Comparison of ENCODE assay signal across 25 cellular contexts in genomic region chr13:40132249-40132648, GRCh38.
DNase-seq lines count a peak whose midpoint lies in the region; ATAC-seq, FAIRE-seq and TF ChIP-seq lines count a peak whose summit lies in the region.
"Had no signal": no experiment of that assay in that cellular context is flagged by ENCODE, and none has a peak within 500 bp of the region (broad histone marks: within the 10 kb centered on the region; RNA-seq: fewer than 3 reads in every experiment).

No MANE protein-coding gene starts in this region.

- peak; percentile 66 for DNase-seq in natural killer cell treated with Interleukin-12 subunit alpha and Interleukin-12 subunit beta and Interleukin-15 and Interleukin-18, amount 100 ng/mL, for 72 hours (ENCODE audit: low spot score)
- no peak for DNase-seq in natural killer cell
- peak; percentile 57 for DNase-seq in activated CD4-positive, alpha-beta memory T cell treated with anti-CD3 and anti-CD28 coated beads, Interleukin-2, amount 10 ng/mL, durations not matched to agents 7 days and 5 days
- no peak for DNase-seq in keratinocyte (ENCODE audit: low read depth, low spot score)
- no peak for DNase-seq in endodermal cell
- no peak for DNase-seq in Calu3
- DNase-seq: foreskin fibroblast; GOT3; immature natural killer cell; left lung; naive thymus-derived CD8-positive, alpha-beta T cell; NCI-H1092 treated with DMSO at 0.1 percent for 48 hours; NCI-H1930; NCI-H226; NCI-H774; retina; spleen; thyroid gland had no signal

- H3K36me3 Mint-ChIP-seq in natural killer cell treated with Interleukin-12 subunit alpha and Interleukin-12 subunit beta and Interleukin-15 and Interleukin-18, amount 100 ng/mL, for 72 hours: peaks cover 5% of the 10 kb centered on the region
- H3K36me3 Mint-ChIP-seq in natural killer cell (no peaks in the 10 kb centered on the region), endodermal cell (ENCODE audit: low read depth) (no peaks in the 10 kb centered on the region), Calu3 (ENCODE audit: insufficient read depth, unreplicated experiment) (no peaks in the 10 kb centered on the region)
- H3K36me3 Mint-ChIP-seq in activated CD4-positive, alpha-beta memory T cell treated with anti-CD3 and anti-CD28 coated beads, Interleukin-2, amount 10 ng/mL, durations not matched to agents 7 days and 5 days (ENCODE audit: low read depth): peaks cover 22% of the 10 kb centered on the region
- H3K36me3 Mint-ChIP-seq in stimulated activated naive CD8-positive, alpha-beta T cell treated with anti-CD3 and anti-CD28 coated beads, Interleukin-15, Interleukin-2, amounts not matched to agents 100 ng/mL and 50 ng/mL, for 24 hours (ENCODE audit: low read depth): peaks cover 4% of the 10 kb centered on the region
- H3K36me3 Mint-ChIP-seq: CD14-positive monocyte, immature natural killer cell had no signal

- H3K27me3 Mint-ChIP-seq in natural killer cell treated with Interleukin-12 subunit alpha and Interleukin-12 subunit beta and Interleukin-15 and Interleukin-18, amount 100 ng/mL, for 72 hours: peaks cover 0 to 4% of the 10 kb centered on the region in 2 donors
- no peaks in the 10 kb centered on the region for H3K27me3 Mint-ChIP-seq in natural killer cell (ENCODE audit: low read depth in 2 of 2)
- no peaks in the 10 kb centered on the region for H3K27me3 Mint-ChIP-seq in activated CD4-positive, alpha-beta memory T cell treated with anti-CD3 and anti-CD28 coated beads, Interleukin-2, amount 10 ng/mL, durations not matched to agents 7 days and 5 days
- no peaks in the 10 kb centered on the region for H3K27me3 Mint-ChIP-seq in stimulated activated naive CD8-positive, alpha-beta T cell treated with anti-CD3 and anti-CD28 coated beads, Interleukin-15, Interleukin-2, amounts not matched to agents 100 ng/mL and 50 ng/mL, for 24 hours
- peaks cover 2% of the 10 kb centered on the region for H3K27me3 Mint-ChIP-seq in endodermal cell (ENCODE audit: insufficient read depth)
- H3K27me3 Mint-ChIP-seq in Calu3 (ENCODE audit: unreplicated experiment): no peaks in the 10 kb centered on the region
- H3K27me3 Mint-ChIP-seq: naive thymus-derived CD8-positive, alpha-beta T cell had no signal

- H3K4me3 ChIP-seq in keratinocyte (ENCODE audit: control insufficient read depth in 2 of 3, extremely low read depth in 1 of 3, insufficient read depth in 2 of 3, low read depth in 1 of 3, low read length in 3 of 3): no peak overlapping the region
- H3K4me3 ChIP-seq in endodermal cell (ENCODE audit: low read length): no peak overlapping the region
- H3K4me3 ChIP-seq: cardiac muscle cell, left lung, spleen, thyroid gland had no signal

- intact Hi-C loops in natural killer cell (cut with micrococcal nuclease) (no loop called here), Calu3 (cut with micrococcal nuclease; ENCODE audit: unreplicated experiment) (no loop called here)

- H3K36me3 ChIP-seq in keratinocyte (ENCODE audit: control insufficient read depth in 2 of 2, extremely low read depth in 1 of 2, insufficient read depth in 2 of 2, low read length in 2 of 2): no peaks in the 10 kb centered on the region
- no peaks in the 10 kb centered on the region for H3K36me3 ChIP-seq in endodermal cell (ENCODE audit: control insufficient read depth, insufficient read depth, low read length)
- H3K36me3 ChIP-seq: cardiac muscle cell, left lung, spleen, thyroid gland had no signal

- peak overlapping the region; percentile 72 for H3K27ac Mint-ChIP-seq in natural killer cell treated with Interleukin-12 subunit alpha and Interleukin-12 subunit beta and Interleukin-15 and Interleukin-18, amount 100 ng/mL, for 72 hours
- no peak overlapping the region for H3K27ac Mint-ChIP-seq in natural killer cell
- peak overlapping the region; percentile 21 for H3K27ac Mint-ChIP-seq in activated CD4-positive, alpha-beta memory T cell treated with anti-CD3 and anti-CD28 coated beads, Interleukin-2, amount 10 ng/mL, durations not matched to agents 7 days and 5 days
- peak overlapping the region; percentile 62 for H3K27ac Mint-ChIP-seq in stimulated activated naive CD8-positive, alpha-beta T cell treated with anti-CD3 and anti-CD28 coated beads, Interleukin-15, Interleukin-2, amounts not matched to agents 100 ng/mL and 50 ng/mL, for 24 hours
- no peak overlapping the region for H3K27ac Mint-ChIP-seq in endodermal cell
- no peak overlapping the region for H3K27ac Mint-ChIP-seq in Calu3 (ENCODE audit: unreplicated experiment)
- H3K27ac Mint-ChIP-seq: CD14-positive monocyte, immature natural killer cell, mesothelial cell of epicardium had no signal

- H3K4me3 Mint-ChIP-seq in natural killer cell treated with Interleukin-12 subunit alpha and Interleukin-12 subunit beta and Interleukin-15 and Interleukin-18, amount 100 ng/mL, for 72 hours: peak overlapping the region; percentile 46
- H3K4me3 Mint-ChIP-seq in natural killer cell (no peak overlapping the region), endodermal cell (no peak overlapping the region), Calu3 (ENCODE audit: low read depth, unreplicated experiment) (no peak overlapping the region)
- no peak overlapping the region for H3K4me3 Mint-ChIP-seq in activated CD4-positive, alpha-beta memory T cell treated with anti-CD3 and anti-CD28 coated beads, Interleukin-2, amount 10 ng/mL, durations not matched to agents 7 days and 5 days
- no peak overlapping the region for H3K4me3 Mint-ChIP-seq in stimulated activated naive CD8-positive, alpha-beta T cell treated with anti-CD3 and anti-CD28 coated beads, Interleukin-15, Interleukin-2, amounts not matched to agents 100 ng/mL and 50 ng/mL, for 24 hours
- H3K4me3 Mint-ChIP-seq: CD14-positive monocyte; immature natural killer cell; mesothelial cell of epicardium; naive thymus-derived CD8-positive, alpha-beta T cell had no signal

- no peak overlapping the region for H2AFZ ChIP-seq in keratinocyte (ENCODE audit: control insufficient read depth, low read length)

- no TSS peak for BruUV-seq in Calu3 (replicated peaks; lab: Mats Ljungman, UMichigan)

- dilution Hi-C loops in keratinocyte (cut with MboI; ENCODE audit: extremely low pct_ligation_motif_present, low sequenced_read_pairs): no loop called here

- H3K27ac ChIP-seq in keratinocyte (ENCODE audit: control insufficient read depth, insufficient read depth, low read length) (no peak overlapping the region), endodermal cell (ENCODE audit: low read depth, low read length) (no peak overlapping the region)
- H3K27ac ChIP-seq: cardiac muscle cell, epithelial cell of prostate, left lung, spleen, thyroid gland had no signal

- peak; percentile 29 for FAIRE-seq in keratinocyte (lab: Jason Lieb, UNC)
- FAIRE-seq: HepG2 had no signal

- H4K20me1 ChIP-seq in keratinocyte (ENCODE audit: control insufficient read depth, extremely low read depth, insufficient read depth, low read length): no peaks in the 10 kb centered on the region

- peaks cover 6 to 10% of the 10 kb centered on the region in 2 donors for H3K4me1 Mint-ChIP-seq in natural killer cell treated with Interleukin-12 subunit alpha and Interleukin-12 subunit beta and Interleukin-15 and Interleukin-18, amount 100 ng/mL, for 72 hours (ENCODE audit: low read depth in 2 of 2)
- H3K4me1 Mint-ChIP-seq in natural killer cell (no peaks in the 10 kb centered on the region), endodermal cell (peaks cover 5% of the 10 kb centered on the region), Calu3 (ENCODE audit: low read depth, unreplicated experiment) (no peaks in the 10 kb centered on the region)
- peaks cover 27% of the 10 kb centered on the region for H3K4me1 Mint-ChIP-seq in activated CD4-positive, alpha-beta memory T cell treated with anti-CD3 and anti-CD28 coated beads, Interleukin-2, amount 10 ng/mL, durations not matched to agents 7 days and 5 days
- peaks cover 44% of the 10 kb centered on the region for H3K4me1 Mint-ChIP-seq in stimulated activated naive CD8-positive, alpha-beta T cell treated with anti-CD3 and anti-CD28 coated beads, Interleukin-15, Interleukin-2, amounts not matched to agents 100 ng/mL and 50 ng/mL, for 24 hours (ENCODE audit: low read depth)
- H3K4me1 Mint-ChIP-seq: CD14-positive monocyte, immature natural killer cell had no signal

- no peaks in the 10 kb centered on the region for H3K27me3 ChIP-seq in keratinocyte (ENCODE audit: control insufficient read depth, extremely low read depth, insufficient read depth, low read length)
- no peaks in the 10 kb centered on the region for H3K27me3 ChIP-seq in endodermal cell (ENCODE audit: control insufficient read depth, insufficient read depth, low read length, poor library complexity, severe bottlenecking)
- H3K27me3 ChIP-seq: cardiac muscle cell, left lung, spleen, thyroid gland had no signal

- TF ChIP-seq CTCF in natural killer cell (IDR thresholded peaks at IDR 0.05) (no peak), keratinocyte (optimal IDR thresholded peaks at IDR 0.05 in 1 of 3, IDR thresholded peaks at IDR 0.05 in 1 of 3, conservative IDR thresholded peaks at IDR 0.05 in 1 of 3; ENCODE audit: extremely low read depth in 1 of 3, insufficient read depth in 2 of 3, low read length in 3 of 3) (no peak), endodermal cell (conservative IDR thresholded peaks at IDR 0.05) (no peak), Calu3 (IDR thresholded peaks at IDR 0.05; ENCODE audit: unreplicated experiment) (no peak)

- H3K9ac ChIP-seq in keratinocyte (ENCODE audit: control insufficient read depth, extremely low read depth, insufficient read depth, low read length) (no peak overlapping the region), endodermal cell (ENCODE audit: extremely low read depth, low read length, poor library complexity, severe bottlenecking) (no peak overlapping the region)

- H3K4me2 ChIP-seq in keratinocyte (ENCODE audit: control insufficient read depth, extremely low read depth, insufficient read depth, low read depth, low read length): no peak overlapping the region

- H3K9me1 ChIP-seq in keratinocyte (ENCODE audit: control insufficient read depth, extremely low read depth, insufficient read depth, low read length): no peaks in the 10 kb centered on the region

- H3K79me2 ChIP-seq in keratinocyte (ENCODE audit: control insufficient read depth, insufficient read depth, low read length): no peaks in the 10 kb centered on the region

- POLR2A ChIA-PET in activated CD4-positive, alpha-beta memory T cell treated with anti-CD3 and anti-CD28 coated beads, Interleukin-2, amount 10 ng/mL, durations not matched to agents 7 days and 5 days (lab: Charles Lee): no interaction called here

- ATAC-seq in natural killer cell treated with Interleukin-12 subunit alpha and Interleukin-12 subunit beta and Interleukin-15 and Interleukin-18, amount 100 ng/mL, for 72 hours: peak; percentile 83 to 88
- no peak for ATAC-seq in natural killer cell
- ATAC-seq in esophagus mucosa: no peak
- ATAC-seq: HepG2; left lung; naive thymus-derived CD8-positive, alpha-beta T cell had no signal

- H3K9me3 Mint-ChIP-seq in natural killer cell treated with Interleukin-12 subunit alpha and Interleukin-12 subunit beta and Interleukin-15 and Interleukin-18, amount 100 ng/mL, for 72 hours: peaks cover 5% of the 10 kb centered on the region
- H3K9me3 Mint-ChIP-seq in natural killer cell (no peaks in the 10 kb centered on the region), endodermal cell (peaks cover 15% of the 10 kb centered on the region), Calu3 (ENCODE audit: low read depth, unreplicated experiment) (no peaks in the 10 kb centered on the region)
- peaks cover 9% of the 10 kb centered on the region for H3K9me3 Mint-ChIP-seq in activated CD4-positive, alpha-beta memory T cell treated with anti-CD3 and anti-CD28 coated beads, Interleukin-2, amount 10 ng/mL, durations not matched to agents 7 days and 5 days
- peaks cover 6% of the 10 kb centered on the region for H3K9me3 Mint-ChIP-seq in stimulated activated naive CD8-positive, alpha-beta T cell treated with anti-CD3 and anti-CD28 coated beads, Interleukin-15, Interleukin-2, amounts not matched to agents 100 ng/mL and 50 ng/mL, for 24 hours

- H3K9me3 ChIP-seq in keratinocyte (ENCODE audit: control insufficient read depth, low read depth, low read length): no peaks in the 10 kb centered on the region
- no peaks in the 10 kb centered on the region for H3K9me3 ChIP-seq in endodermal cell (ENCODE audit: control insufficient read depth, low read length)
- H3K9me3 ChIP-seq: left lung, spleen, thyroid gland had no signal

- WGBS in endodermal cell (ENCODE audit: insufficient coverage in 1 of 2, insufficient read length in 1 of 2), 2 experiments: 92 to 100% methylated on average over 2 to 3 of the region's 3 CpGs

- H3K4me1 ChIP-seq in keratinocyte (ENCODE audit: control insufficient read depth, extremely low read depth, insufficient read depth, low read length): no peaks in the 10 kb centered on the region
- no peaks in the 10 kb centered on the region for H3K4me1 ChIP-seq in endodermal cell (ENCODE audit: control insufficient read depth, insufficient read depth, low read length)
- H3K4me1 ChIP-seq: left lung, thyroid gland had no signal

- CTCF ChIA-PET in activated CD4-positive, alpha-beta memory T cell treated with anti-CD3 and anti-CD28 coated beads, Interleukin-2, amount 10 ng/mL, durations not matched to agents 7 days and 5 days (lab: Charles Lee): no interaction called here
- CTCF ChIA-PET in Calu3 (lab: Charles Lee): no interaction called here

Comparison
In these comparisons a context has a peak if more than half of its experiments do, and no peak if none do; other contexts are left out.
1. ATAC-seq: peak in natural killer cell treated with Interleukin-12 subunit alpha and Interleukin-12 subunit beta and Interleukin-15 and Interleukin-18, amount 100 ng/mL, for 72 hours (2 of 2); none in natural killer cell (0 of 3) and esophagus mucosa (single experiment).
2. DNase-seq: peak in natural killer cell treated with Interleukin-12 subunit alpha and Interleukin-12 subunit beta and Interleukin-15 and Interleukin-18, amount 100 ng/mL, for 72 hours (single experiment) and activated CD4-positive, alpha-beta memory T cell treated with anti-CD3 and anti-CD28 coated beads, Interleukin-2, amount 10 ng/mL, durations not matched to agents 7 days and 5 days (single experiment); none in natural killer cell (single experiment), keratinocyte (single experiment), endodermal cell (single experiment) and Calu3 (single experiment).
3. H3K27ac Mint-ChIP-seq: peak in natural killer cell treated with Interleukin-12 subunit alpha and Interleukin-12 subunit beta and Interleukin-15 and Interleukin-18, amount 100 ng/mL, for 72 hours (2 of 2), activated CD4-positive, alpha-beta memory T cell treated with anti-CD3 and anti-CD28 coated beads, Interleukin-2, amount 10 ng/mL, durations not matched to agents 7 days and 5 days (single experiment) and stimulated activated naive CD8-positive, alpha-beta T cell treated with anti-CD3 and anti-CD28 coated beads, Interleukin-15, Interleukin-2, amounts not matched to agents 100 ng/mL and 50 ng/mL, for 24 hours (single experiment); none in natural killer cell (0 of 2), endodermal cell (single experiment) and Calu3 (single experiment).